13 cellular contexts compared by ENCODE assay signal in the genomic region with DNA sequence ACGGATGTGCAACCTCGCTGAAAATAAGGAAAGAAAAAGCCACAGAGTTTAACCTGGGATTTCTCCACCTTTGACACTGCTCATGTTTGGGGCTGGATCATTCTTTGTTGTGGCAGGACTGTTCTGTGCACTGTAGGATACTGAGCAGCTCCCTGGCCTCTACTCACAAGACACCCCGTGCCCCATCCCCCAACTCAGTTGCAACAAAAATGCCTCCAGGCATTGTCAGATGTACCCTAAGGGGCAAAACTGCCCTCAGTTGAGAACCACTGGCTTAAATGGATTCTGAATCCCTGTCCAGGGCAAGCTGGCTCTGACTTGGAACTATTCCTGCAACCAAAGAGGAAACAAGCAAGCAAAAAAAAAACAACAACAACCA. TPM values are rescaled to one million over a fixed set of nuclear protein-coding genes. Genes with fewer than 3 reads are reported as not detected.
DNase-seq lines count a peak whose midpoint lies in the region; ATAC-seq, FAIRE-seq and TF ChIP-seq lines count a peak whose summit lies in the region.
"Had no signal": no experiment of that assay in that cellular context is flagged by ENCODE, and none has a peak within 500 bp of the region (broad histone marks: within the 10 kb centered on the region; RNA-seq: fewer than 3 reads in every experiment).

No MANE protein-coding gene starts in this region.

- H3K27ac Mint-ChIP-seq in activated naive CD8-positive, alpha-beta T cell treated with anti-CD3 and anti-CD28 coated beads, Interleukin-2, amount 50 U/mL, for 24 hours = no peak overlapping the region

- TF ChIP-seq POLR2A in uterus (IDR thresholded peaks at IDR 0.05) = no peak

- peak overlapping the region in 1 of 2 donors; percentile 86 for H3K9ac ChIP-seq in kidney (ENCODE audit: low read length in 2 of 2)

- H3K9me3 Mint-ChIP-seq in activated T-cell treated with anti-CD3 and anti-CD28 coated beads, Interleukin-2, amount 50 U/mL, for 4 hours = no peaks in the 10 kb centered on the region
- H3K9me3 Mint-ChIP-seq in activated naive CD8-positive, alpha-beta T cell treated with anti-CD3 and anti-CD28 coated beads, Interleukin-2, amount 50 U/mL, for 24 hours = no peaks in the 10 kb centered on the region

- FAIRE-seq in kidney (lab: Jason Lieb, UNC) = no peak

- H3K4me3 Mint-ChIP-seq in activated T-cell treated with anti-CD3 and anti-CD28 coated beads, Interleukin-2, amount 50 U/mL, for 4 hours = peak overlapping the region; percentile 96
- peak overlapping the region; percentile 98 for H3K4me3 Mint-ChIP-seq in activated naive CD8-positive, alpha-beta T cell treated with anti-CD3 and anti-CD28 coated beads, Interleukin-2, amount 50 U/mL, for 24 hours

- H3K27ac ChIP-seq in kidney (ENCODE audit: low read depth in 2 of 2, low read length in 2 of 2) (no peak overlapping the region), temporal lobe (ENCODE audit: low read depth, low read length) (peak overlapping the region; percentile 96), uterus (no peak overlapping the region)
- H3K27ac ChIP-seq: HL-60 had no signal

- H3K4me3 ChIP-seq in kidney (ENCODE audit: low read length in 2 of 2) = peak overlapping the region; percentile 90 to 97
- H3K4me3 ChIP-seq in uterus = no peak overlapping the region

- H3K27me3 ChIP-seq in uterus = no peaks in the 10 kb centered on the region
- H3K27me3 ChIP-seq: gastroesophageal sphincter had no signal

- TF ChIP-seq CTCF in kidney (IDR thresholded peaks at IDR 0.05; ENCODE audit: borderline replicate concordance, extremely low read depth, insufficient read depth) = no peak
- TF ChIP-seq CTCF in uterus (IDR thresholded peaks at IDR 0.05) = no peak

- peaks cover 58% of the 10 kb centered on the region for H3K4me1 Mint-ChIP-seq in activated T-cell treated with anti-CD3 and anti-CD28 coated beads, Interleukin-2, amount 50 U/mL, for 4 hours (ENCODE audit: low read depth)
- peaks cover 41% of the 10 kb centered on the region for H3K4me1 Mint-ChIP-seq in activated naive CD8-positive, alpha-beta T cell treated with anti-CD3 and anti-CD28 coated beads, Interleukin-2, amount 50 U/mL, for 24 hours

- H3K27me3 Mint-ChIP-seq in activated T-cell treated with anti-CD3 and anti-CD28 coated beads, Interleukin-2, amount 50 U/mL, for 4 hours (ENCODE audit: low read depth) = no peaks in the 10 kb centered on the region
- no peaks in the 10 kb centered on the region for H3K27me3 Mint-ChIP-seq in activated naive CD8-positive, alpha-beta T cell treated with anti-CD3 and anti-CD28 coated beads, Interleukin-2, amount 50 U/mL, for 24 hours

- DNase-seq in activated T-cell treated with anti-CD3 and anti-CD28 coated beads, Interleukin-2, amount 50 U/mL, for 4 hours = no peak
- DNase-seq in activated T-cell treated with anti-CD3 and anti-CD28 coated beads for 4 hours (no peak), kidney (no peak), iPS-NIHi7 (ENCODE audit: extremely low spot score) (no peak), uterus (no peak)
- DNase-seq in activated naive CD8-positive, alpha-beta T cell treated with anti-CD3 and anti-CD28 coated beads, Interleukin-2, amount 50 U/mL, for 24 hours = no peak
- DNase-seq: NCI-H510A had no signal

- H3K9me3 ChIP-seq in kidney (ENCODE audit: control insufficient read depth in 1 of 2, low read length in 2 of 2) (no peaks in the 10 kb centered on the region), uterus (no peaks in the 10 kb centered on the region)
- H3K9me3 ChIP-seq: gastroesophageal sphincter, prostate gland had no signal

- ATAC-seq in activated T-cell treated with anti-CD3 and anti-CD28 coated beads, Interleukin-2, amount 50 U/mL, for 4 hours = no peak
- no peak for ATAC-seq in activated naive CD8-positive, alpha-beta T cell treated with anti-CD3 and anti-CD28 coated beads, Interleukin-2, amount 50 U/mL, for 24 hours
- ATAC-seq in GM21526 (IDR thresholded peaks at IDR 0.05; ENCODE audit: low FRiP score, unreplicated experiment) = no peak
- ATAC-seq: activated CD4-positive, CD25-positive, alpha-beta regulatory T cell treated with anti-CD3 and anti-CD28 coated beads, Interleukin-2, amount 50 U/mL, for 24 hours; gastroesophageal sphincter had no signal

- H3K4me1 ChIP-seq in kidney (ENCODE audit: control insufficient read depth in 1 of 2, insufficient read depth in 1 of 2, low read depth in 1 of 2, low read length in 2 of 2) (peaks cover 13 to 18% of the 10 kb centered on the region in 2 donors), uterus (peaks cover 0 to 9% of the 10 kb centered on the region in 2 donors)

- peaks cover 2% of the 10 kb centered on the region for H3K36me3 Mint-ChIP-seq in activated T-cell treated with anti-CD3 and anti-CD28 coated beads, Interleukin-2, amount 50 U/mL, for 4 hours (ENCODE audit: insufficient read depth)
- no peaks in the 10 kb centered on the region for H3K36me3 Mint-ChIP-seq in activated naive CD8-positive, alpha-beta T cell treated with anti-CD3 and anti-CD28 coated beads, Interleukin-2, amount 50 U/mL, for 24 hours (ENCODE audit: low read depth)

- H3K36me3 ChIP-seq in kidney (ENCODE audit: control insufficient read depth in 1 of 2, insufficient read depth in 2 of 2, low read length in 2 of 2) (no peaks in the 10 kb centered on the region), uterus (no peaks in the 10 kb centered on the region)
- H3K36me3 ChIP-seq: gastroesophageal sphincter, prostate gland had no signal

- intact Hi-C loops in kidney (cut with DNase I) (no loop called here), uterus (cut with DNase I; ENCODE audit: low total_unique reads) (no loop called here)

RNA-seq across cellular contexts. Expression of a gene that starts 2.1 kb away (rescaled TPM):
- 10 to 100 TPM; 38.8 to 44.7 (median 40.0) TPM for total RNA-seq in activated T-cell treated with anti-CD3 and anti-CD28 coated beads, Interleukin-2, amount 50 U/mL, for 4 hours
- 45.9 TPM for total RNA-seq in kidney
- polyA plus RNA-seq in kidney (ENCODE audit: insufficient read depth, low read depth, low replicate concordance) = 56.4 TPM
- 9.8 TPM for total RNA-seq in temporal lobe
- 10 to 100 TPM in 3 of 4 donors, 1 to 10 TPM in 1; 8.7 to 53.9 (median 24.6) TPM for total RNA-seq in uterus

RNA-seq across cellular contexts. Expression of a gene that starts 21.8 kb away (rescaled TPM):
- total RNA-seq in activated T-cell treated with anti-CD3 and anti-CD28 coated beads, Interleukin-2, amount 50 U/mL, for 4 hours = 10 to 100 TPM; 25.4 to 27.9 (median 25.4) TPM
- total RNA-seq in kidney (16.2 TPM), temporal lobe (3.2 TPM), uterus (10 to 100 TPM in 3 of 4 donors, 1 to 10 TPM in 1; 5.9 to 19.0 (median 12.8) TPM)
- 6.0 TPM for polyA plus RNA-seq in kidney (ENCODE audit: insufficient read depth, low read depth, low replicate concordance)

RNA-seq across cellular contexts. Expression of a gene that starts 45.0 kb away (rescaled TPM):
- total RNA-seq in activated T-cell treated with anti-CD3 and anti-CD28 coated beads, Interleukin-2, amount 50 U/mL, for 4 hours = not detected
- total RNA-seq in kidney (6.0 TPM), temporal lobe (0.25 TPM), uterus (under 1 TPM in 2 of 4 donors, not detected in 2; 0.34 to 0.55 TPM)
- polyA plus RNA-seq in kidney (ENCODE audit: insufficient read depth, low read depth, low replicate concordance) = 24.5 TPM

Comparison
In these comparisons a context has a peak if more than half of its experiments do, and no peak if none do; other contexts are left out.
1. H3K4me3 ChIP-seq: peak in kidney (2 of 2); none in uterus (0 of 2).